ENCODE assay signal across 11 cellular contexts in the genomic region with DNA sequence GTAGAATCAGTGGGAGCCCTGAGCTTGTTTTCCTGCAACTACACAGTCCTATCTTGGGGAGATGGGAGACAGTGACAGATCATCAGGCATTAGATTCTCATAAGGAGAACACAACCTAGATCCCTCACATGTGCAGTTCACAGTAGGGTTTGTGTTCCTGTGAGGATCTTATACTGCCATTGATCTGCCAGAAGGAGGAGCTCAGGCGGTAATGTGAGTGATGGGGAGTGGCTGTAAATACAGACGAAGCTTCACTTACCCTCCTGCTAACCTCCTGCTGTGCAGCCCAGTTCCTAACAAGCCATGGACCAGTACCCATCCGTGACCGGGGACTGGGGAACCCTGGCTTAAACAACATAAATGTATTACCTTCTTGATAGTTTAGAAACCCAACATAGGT.
"Had no signal": no experiment of that assay in that cellular context is flagged by ENCODE, and none has a peak within 500 bp of the region (broad histone marks: within the 10 kb centered on the region; RNA-seq: fewer than 3 reads in every experiment).

No MANE protein-coding gene starts in this region.

- H3K27me3 Mint-ChIP-seq: IgD-negative memory B cell had no signal

- DNase-seq: GM23248, GOT3, H7, HFFc6, KBM-7 had no signal

- ATAC-seq: HCT116, HepG2 had no signal

- H3K9me3 ChIP-seq: HAP-1 had no signal

- H3K4me1 ChIP-seq: HAP-1 had no signal

- H3K27ac ChIP-seq: GM23248, HL-60, KMS-11 had no signal

- H3K4me3 ChIP-seq: GM23248, HAP-1 had no signal

- H3K36me3 ChIP-seq: HAP-1 had no signal

- H3K27ac Mint-ChIP-seq: HFFc6, IgD-negative memory B cell had no signal

- H3K4me1 Mint-ChIP-seq: IgD-negative memory B cell had no signal

- H3K4me3 Mint-ChIP-seq: HFFc6, IgD-negative memory B cell had no signal
